ENCODE assay signal across 26 cellular contexts in the genomic region with DNA sequence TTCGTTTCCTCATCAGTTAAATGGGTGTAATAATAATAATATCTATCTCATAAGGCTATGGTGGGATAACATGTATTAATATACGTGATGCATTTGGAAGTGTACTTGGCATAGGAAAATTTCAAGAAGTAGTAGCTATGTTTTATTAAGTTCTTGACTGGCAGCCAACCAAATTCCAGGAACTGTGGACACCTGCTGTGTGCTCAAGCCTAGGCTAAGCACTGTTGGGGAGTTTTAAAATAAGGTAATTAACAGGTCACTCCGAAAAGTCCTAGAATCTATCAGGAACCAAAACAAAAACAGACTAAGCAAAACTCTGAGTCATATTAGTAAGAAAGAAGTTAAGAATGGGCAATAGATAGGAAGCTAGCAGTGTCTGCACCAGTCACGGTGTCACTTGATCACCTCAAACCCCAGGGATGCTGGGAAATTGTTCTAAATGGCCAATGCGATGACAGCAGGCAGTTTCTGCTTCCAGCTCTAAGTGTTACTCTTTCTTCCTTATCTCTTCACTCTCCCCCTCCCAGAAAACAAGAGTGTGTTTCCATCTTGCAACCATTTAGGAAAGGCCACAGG.
A peak's percentile ranks its signal among the peaks of the same experiment; 100 is the strongest.
DNase-seq lines count a peak whose midpoint lies in the region; ATAC-seq, FAIRE-seq and TF ChIP-seq lines count a peak whose summit lies in the region.
"Had no signal": no experiment of that assay in that cellular context is flagged by ENCODE, and none has a peak within 500 bp of the region (broad histone marks: within the 10 kb centered on the region; RNA-seq: fewer than 3 reads in every experiment).

No MANE protein-coding gene starts in this region.

- peak in 1 of 2 donors; percentile 28 for ATAC-seq in activated T-cell treated with anti-CD3 and anti-CD28 coated beads, Interleukin-2, amount 50 U/mL, for 72 hours (replicated peaks in 1 of 2)
- ATAC-seq in lung (ENCODE audit: insufficient read depth, low FRiP score) = no peak
- no peak for ATAC-seq in HG03135 (IDR thresholded peaks at IDR 0.05; ENCODE audit: unreplicated experiment)

- no peaks in the 10 kb centered on the region for H3K27me3 ChIP-seq in CD4-positive, alpha-beta memory T cell (ENCODE audit: insufficient read depth, low read length)
- H3K27me3 ChIP-seq in lung (ENCODE audit: control insufficient read depth, insufficient read depth) = no peaks in the 10 kb centered on the region
- H3K27me3 ChIP-seq: brain microvascular endothelial cell had no signal

- no peak for TF ChIP-seq POLR2A in H54 (IDR thresholded peaks at IDR 0.05; ENCODE audit: low read depth, low read length)

- CTCF ChIA-PET in CD4-positive, alpha-beta memory T cell (lab: Charles Lee; ENCODE audit: partially characterized antibody) = interaction anchor here (0.7 to 3.1 kb wide), 8 partner anchors 8 to 184 kb away, joined by 3 to 12 read pairs (median 4); no protein-coding TSS in a partner anchor

- H3K36me3 Mint-ChIP-seq in CD4-positive, alpha-beta memory T cell = peaks cover 0 to 13% of the 10 kb centered on the region in 2 donors
- peaks cover 2 to 10% of the 10 kb centered on the region in 2 donors for H3K36me3 Mint-ChIP-seq in activated T-cell treated with anti-CD3 and anti-CD28 coated beads, Interleukin-2, amount 50 U/mL, for 72 hours (ENCODE audit: insufficient read depth in 2 of 2)
- H3K36me3 Mint-ChIP-seq: natural killer cell treated with Interleukin-12 subunit alpha and Interleukin-12 subunit beta and Interleukin-15 and Interleukin-18, amount 100 ng/mL, for 72 hours had no signal

- H3K9me3 ChIP-seq in CD4-positive, alpha-beta memory T cell (ENCODE audit: control insufficient read depth in 1 of 2, low read length in 2 of 2) = no peaks in the 10 kb centered on the region
- H3K9me3 ChIP-seq in lung (ENCODE audit: control insufficient read depth in 2 of 2, insufficient read depth in 1 of 2, low read length in 1 of 2) = no peaks in the 10 kb centered on the region

- peak overlapping the region in 1 of 2 donors; percentile 36 for H3K4me3 ChIP-seq in CD4-positive, alpha-beta memory T cell (ENCODE audit: low read length in 2 of 2)
- H3K4me3 ChIP-seq in lung = no peak overlapping the region
- H3K4me3 ChIP-seq: left ventricle myocardium inferior, skin epidermis had no signal

- DNase-seq in activated CD4-positive, alpha-beta T cell treated with anti-CD3 and anti-CD28 coated beads for 48 hours = peak; percentile 31
- DNase-seq in activated CD4-positive, alpha-beta T cell treated with anti-CD3 and anti-CD28 coated beads, Interleukin-2, amount 50 U/mL, for 48 hours = no peak
- DNase-seq in CD4-positive, alpha-beta memory T cell = no peak
- DNase-seq in activated T-cell treated with anti-CD3 and anti-CD28 coated beads, Interleukin-2, amount 50 U/mL, for 72 hours = no peak
- peak; percentile 25 for DNase-seq in lung (ENCODE audit: low spot score)
- no peak for DNase-seq in HUDEP-2 (lab: John Stamatoyannopoulos, UW; ENCODE audit: unreplicated experiment in 76 of 76)
- no peak for DNase-seq in H54 (ENCODE audit: insufficient read length, low spot score)
- DNase-seq: amniotic stem cell; brain microvascular endothelial cell; effector CD4-positive, alpha-beta T cell; islet precursor cell; KG1; left ventricle myocardium inferior; NCI-H1417 treated with DMSO at 0.1 percent for 48 hours; NCI-H2107; NCI-H446 treated with DMSO at 0.1 percent for 48 hours; NCI-H82; T-helper 1 cell; trophoblast cell had no signal

- no peaks in the 10 kb centered on the region for H3K36me3 ChIP-seq in CD4-positive, alpha-beta memory T cell (ENCODE audit: insufficient read depth, low read length)
- H3K36me3 ChIP-seq in lung (ENCODE audit: control insufficient read depth in 2 of 2, insufficient read depth in 2 of 2, low read length in 2 of 2) = no peaks in the 10 kb centered on the region
- H3K36me3 ChIP-seq: brain microvascular endothelial cell, left ventricle myocardium inferior had no signal

- peak overlapping the region; percentile 22 for H3K27ac ChIP-seq in CD4-positive, alpha-beta memory T cell (ENCODE audit: low read depth, low read length)
- no peak overlapping the region for H3K27ac ChIP-seq in lung (ENCODE audit: low read depth in 1 of 2, low read length in 1 of 2)
- H3K27ac ChIP-seq: brain microvascular endothelial cell, left ventricle myocardium inferior, RWPE1 had no signal

- peak overlapping the region; percentile 22 to 82 (median 74) for H3K4me3 Mint-ChIP-seq in CD4-positive, alpha-beta memory T cell
- peak overlapping the region; percentile 35 to 77 for H3K4me3 Mint-ChIP-seq in activated T-cell treated with anti-CD3 and anti-CD28 coated beads, Interleukin-2, amount 50 U/mL, for 72 hours
- H3K4me3 Mint-ChIP-seq: natural killer cell treated with Interleukin-12 subunit alpha and Interleukin-12 subunit beta and Interleukin-15 and Interleukin-18, amount 100 ng/mL, for 72 hours had no signal

- intact Hi-C loops in CD4-positive, alpha-beta memory T cell (cut with micrococcal nuclease) = loop anchor here (1.0 to 5.0 kb wide), 4 partner anchors 9 to 161 kb away; no protein-coding TSS in a partner anchor

- peaks cover 41 to 78% (median 66%) of the 10 kb centered on the region in 4 donors for H3K4me1 Mint-ChIP-seq in CD4-positive, alpha-beta memory T cell
- peaks cover 52% of the 10 kb centered on the region for H3K4me1 Mint-ChIP-seq in activated T-cell treated with anti-CD3 and anti-CD28 coated beads, Interleukin-2, amount 50 U/mL, for 72 hours (ENCODE audit: low read depth)

- no peaks in the 10 kb centered on the region for H3K27me3 Mint-ChIP-seq in CD4-positive, alpha-beta memory T cell
- H3K27me3 Mint-ChIP-seq in activated T-cell treated with anti-CD3 and anti-CD28 coated beads, Interleukin-2, amount 50 U/mL, for 72 hours (ENCODE audit: low read depth) = no peaks in the 10 kb centered on the region

- peak overlapping the region; percentile 77 to 94 (median 91) for H3K27ac Mint-ChIP-seq in CD4-positive, alpha-beta memory T cell
- H3K27ac Mint-ChIP-seq in activated T-cell treated with anti-CD3 and anti-CD28 coated beads, Interleukin-2, amount 50 U/mL, for 72 hours = peak overlapping the region; percentile 25
- H3K27ac Mint-ChIP-seq: natural killer cell treated with Interleukin-12 subunit alpha and Interleukin-12 subunit beta and Interleukin-15 and Interleukin-18, amount 100 ng/mL, for 72 hours had no signal

- FAIRE-seq in H54 (lab: Jason Lieb, UNC) = no peak
- FAIRE-seq: G401.6, H1, TTC549 had no signal

- no peak for TF ChIP-seq CTCF in lung (IDR thresholded peaks at IDR 0.05; ENCODE audit: control extremely low read depth, extremely low read depth)

- WGBS in lung, 2 donors = 72 to 89% methylated on average over 5 of the region's 5 CpGs

- POLR2A ChIA-PET in CD4-positive, alpha-beta memory T cell (lab: Charles Lee; ENCODE audit: partially characterized antibody) = interaction anchor here (0.9 to 4.4 kb wide), 4 partner anchors 42 to 103 kb away, joined by 3 to 33 read pairs (median 14); no protein-coding TSS in a partner anchor

- H3K4me1 ChIP-seq in CD4-positive, alpha-beta memory T cell (ENCODE audit: insufficient read depth, low read length) = peaks cover 60% of the 10 kb centered on the region
- H3K4me1 ChIP-seq in lung (ENCODE audit: control insufficient read depth in 2 of 2, insufficient read depth in 2 of 2, low read length in 2 of 2) = no peaks in the 10 kb centered on the region
- H3K4me1 ChIP-seq: left ventricle myocardium inferior had no signal

- peaks cover 0 to 11% (median 4%) of the 10 kb centered on the region in 8 donors for H3K9me3 Mint-ChIP-seq in CD4-positive, alpha-beta memory T cell
- H3K9me3 Mint-ChIP-seq in activated T-cell treated with anti-CD3 and anti-CD28 coated beads, Interleukin-2, amount 50 U/mL, for 72 hours = peaks cover 3% of the 10 kb centered on the region in 2 donors
- H3K9me3 Mint-ChIP-seq: natural killer cell treated with Interleukin-12 subunit alpha and Interleukin-12 subunit beta and Interleukin-15 and Interleukin-18, amount 100 ng/mL, for 72 hours had no signal

Comparison
In these comparisons a context has a peak if more than half of its experiments do, and no peak if none do; other contexts are left out.
1. DNase-seq: peak in activated CD4-positive, alpha-beta T cell treated with anti-CD3 and anti-CD28 coated beads for 48 hours (single experiment) and lung (single experiment); none in activated CD4-positive, alpha-beta T cell treated with anti-CD3 and anti-CD28 coated beads, Interleukin-2, amount 50 U/mL, for 48 hours (0 of 2), CD4-positive, alpha-beta memory T cell (0 of 5), activated T-cell treated with anti-CD3 and anti-CD28 coated beads, Interleukin-2, amount 50 U/mL, for 72 hours (0 of 2), HUDEP-2 (0 of 76) and H54 (single experiment).